ENCODE assay signal across 11 cellular contexts in genomic region chr1:25729774-25730173, GRCh38.
DNase-seq lines count a peak whose midpoint lies in the region; ATAC-seq, FAIRE-seq and TF ChIP-seq lines count a peak whose summit lies in the region.
"Had no signal": no experiment of that assay in that cellular context is flagged by ENCODE, and none has a peak within 500 bp of the region (broad histone marks: within the 10 kb centered on the region; RNA-seq: fewer than 3 reads in every experiment).

No MANE protein-coding gene starts in this region.

- H3K27me3 ChIP-seq in cardiac muscle cell (no peaks in the 10 kb centered on the region), H1 (replicated peaks in 1 of 4; ENCODE audit: control insufficient read depth in 3 of 4, extremely low read depth in 1 of 4, insufficient read depth in 3 of 4, low read length in 3 of 4) (no peaks in the 10 kb centered on the region), skeletal muscle tissue (ENCODE audit: control insufficient read depth in 3 of 3, insufficient read depth in 3 of 3, low read length in 3 of 3) (no peaks in the 10 kb centered on the region)
- H3K27me3 ChIP-seq: upper lobe of right lung had no signal

- no peaks in the 10 kb centered on the region for H3K23me2 ChIP-seq in H1 (ENCODE audit: low read depth, low read length)

- H3K9ac ChIP-seq in H1 (replicated peaks in 1 of 4; ENCODE audit: extremely low read depth in 1 of 4, low read depth in 3 of 4, low read length in 3 of 4) = no peak overlapping the region
- H3K9ac ChIP-seq in skeletal muscle tissue (ENCODE audit: low read depth in 1 of 3, low read length in 3 of 3) = peak overlapping the region in 2 of 3 donors; percentile 2 to 25

- H2BK5ac ChIP-seq in H1 (ENCODE audit: low read depth, low read length) = no peak overlapping the region

- H3K23ac ChIP-seq in H1 (ENCODE audit: insufficient read length) = no peak overlapping the region

- H3K56ac ChIP-seq in H1 (replicated peaks; ENCODE audit: insufficient read length, low read depth, low read length) = no peak overlapping the region

- ATAC-seq in Right ventricle myocardium superior (ENCODE audit: poor library complexity) (no peak), HG03378 (IDR thresholded peaks at IDR 0.05; ENCODE audit: unreplicated experiment) (no peak), HG03139 (IDR thresholded peaks at IDR 0.05; ENCODE audit: unreplicated experiment) (no peak), HG03175 (IDR thresholded peaks at IDR 0.05; ENCODE audit: unreplicated experiment) (no peak)

- FAIRE-seq in H1 (lab: Jason Lieb, UNC) = no peak

- no peaks in the 10 kb centered on the region for H3K79me1 ChIP-seq in H1 (ENCODE audit: low read depth, low read length)

- no peak overlapping the region for H2AFZ ChIP-seq in H1 (ENCODE audit: low read length)

- no peak overlapping the region for H3K18ac ChIP-seq in H1 (ENCODE audit: extremely low read depth, low read length)

- H3K36me3 ChIP-seq in cardiac muscle cell = no peaks in the 10 kb centered on the region
- no peaks in the 10 kb centered on the region for H3K36me3 ChIP-seq in H1 (ENCODE audit: control insufficient read depth in 2 of 4, insufficient read depth in 4 of 4, low read length in 3 of 4)
- no peaks in the 10 kb centered on the region for H3K36me3 ChIP-seq in skeletal muscle tissue (ENCODE audit: control insufficient read depth in 3 of 3, insufficient read depth in 3 of 3, low read length in 3 of 3)
- H3K36me3 ChIP-seq: upper lobe of right lung had no signal

- H2BK20ac ChIP-seq in H1 (ENCODE audit: low read length) = no peak overlapping the region

- H2BK120ac ChIP-seq in H1 (replicated peaks; ENCODE audit: low read depth, low read length) = no peak overlapping the region

- H3K9me3 ChIP-seq in cardiac muscle cell (ENCODE audit: low read depth) (no peaks in the 10 kb centered on the region), H1 (ENCODE audit: insufficient read depth in 2 of 2, low read depth in 1 of 2, low read length in 1 of 2) (no peaks in the 10 kb centered on the region), skeletal muscle tissue (ENCODE audit: control insufficient read depth in 3 of 3, low read length in 3 of 3) (no peaks in the 10 kb centered on the region)
- H3K9me3 ChIP-seq: upper lobe of right lung had no signal

- peak overlapping the region; percentile 19; the same call in 1 of the 2 replicates for H2BK12ac ChIP-seq in H1 (ENCODE audit: low read depth, low read length)

- H3K4me2 ChIP-seq in H1 (ENCODE audit: insufficient read depth in 1 of 2, low read depth in 2 of 2, low read length in 2 of 2) = no peak overlapping the region

- no peaks in the 10 kb centered on the region for H3K79me2 ChIP-seq in H1 (ENCODE audit: control insufficient read depth in 1 of 2, insufficient read depth in 2 of 2, low read length in 2 of 2)

- no peak overlapping the region for H4K8ac ChIP-seq in H1 (ENCODE audit: extremely low read depth, insufficient read depth, low read length)

- DNase-seq in cardiac muscle cell (ENCODE audit: low read depth in 1 of 2, low spot score in 1 of 2) (no peak), Right ventricle myocardium superior (no peak), NCI-H2081 (lab: John Stamatoyannopoulos, UW) (peak; percentile 21 to 75), H1 (ENCODE audit: low read depth in 1 of 2, low spot score in 2 of 2) (no peak)
- DNase-seq: NCI-H1048; stimulated activated naive CD4-positive, alpha-beta T cell had no signal

- POLR2A ChIA-PET in H1 (lab: Charles Lee; ENCODE audit: partially characterized antibody) = interaction anchor here (1.6 kb wide), 1 partner anchor 23 kb away, joined by 5 read pairs; no protein-coding TSS in a partner anchor

- H3K14ac ChIP-seq in H1 (ENCODE audit: insufficient read length) = no peak overlapping the region

- CTCF ChIA-PET in H1 (lab: Charles Lee; ENCODE audit: partially characterized antibody) = interaction anchor here (1.1 to 7.8 kb wide), 8 partner anchors 9 to 36 kb away, joined by 3 to 53 read pairs (median 5); no protein-coding TSS in a partner anchor

- H3K4me1 ChIP-seq in cardiac muscle cell (ENCODE audit: low read depth) = peaks cover 54% of the 10 kb centered on the region
- peaks cover 5 to 20% (median 14%) of the 10 kb centered on the region in 4 experiments for H3K4me1 ChIP-seq in H1 (replicated peaks in 1 of 4; ENCODE audit: control insufficient read depth in 3 of 4, insufficient read depth in 4 of 4, low read length in 3 of 4)
- H3K4me1 ChIP-seq in skeletal muscle tissue (ENCODE audit: control insufficient read depth in 3 of 3, insufficient read depth in 3 of 3, low read length in 3 of 3) = peaks cover 35 to 41% (median 38%) of the 10 kb centered on the region in 3 donors

- TF ChIP-seq EP300 in H1 (IDR thresholded peaks at IDR 0.05; ENCODE audit: borderline replicate concordance in 1 of 2, low read depth in 2 of 2, low read length in 2 of 2) = no peak

- intact Hi-C loops in Right ventricle myocardium superior (cut with DNase I) = no loop called here

- no peak overlapping the region for H4K5ac ChIP-seq in H1 (ENCODE audit: insufficient read length, low read depth, low read length)

- peak overlapping the region; percentile 1; the same call in 1 of the 2 replicates for H2BK15ac ChIP-seq in H1 (ENCODE audit: low read length)

- no peak overlapping the region for H3K4ac ChIP-seq in H1 (replicated peaks; ENCODE audit: insufficient read length, low read depth, low read length)

- no peaks in the 10 kb centered on the region for H4K20me1 ChIP-seq in H1 (replicated peaks in 1 of 2; ENCODE audit: control insufficient read depth in 1 of 2, insufficient read depth in 2 of 2, low read length in 2 of 2)

- 87% methylated on average over 3 of the region's 3 CpGs; no CpG with 5 or more reads in 1 of the 2 experiments for WGBS in H1 (ENCODE audit: extremely low coverage in 1 of 2, insufficient coverage in 1 of 2, insufficient read length in 1 of 2, insufficient replicate concordance in 2 of 2, low coverage in 1 of 2, low lambda C conversion rate in 2 of 2, missing lambda C conversion rate in 1 of 2), 2 experiments

- H3K27ac ChIP-seq in cardiac muscle cell (peak overlapping the region; percentile 94), H1 (ENCODE audit: low read depth, low read length) (no peak overlapping the region), skeletal muscle tissue (ENCODE audit: low read depth, low read length) (no peak overlapping the region)
- H3K27ac ChIP-seq: upper lobe of right lung had no signal

- no peak overlapping the region for H2AK5ac ChIP-seq in H1 (ENCODE audit: low read depth, low read length)

- no peak for TF ChIP-seq POLR2A in H1 (IDR thresholded peaks at IDR 0.05; ENCODE audit: control extremely low read depth in 1 of 2, low read depth in 2 of 2, low read length in 2 of 2)

- no peak overlapping the region for H3K4me3 ChIP-seq in cardiac muscle cell
- H3K4me3 ChIP-seq in H1 (ENCODE audit: extremely low read depth in 1 of 4, insufficient read depth in 2 of 4, low read depth in 3 of 4, low read length in 4 of 4) = no peak overlapping the region
- H3K4me3 ChIP-seq in skeletal muscle tissue (ENCODE audit: low read length in 3 of 3) = no peak overlapping the region
- H3K4me3 ChIP-seq: upper lobe of right lung had no signal

- TF ChIP-seq RAD21 in H1 (IDR thresholded peaks at IDR 0.05 in 1 of 2, conservative IDR thresholded peaks at IDR 0.05 in 1 of 2; ENCODE audit: low read depth in 2 of 2, low read length in 2 of 2) = no peak

- H4K91ac ChIP-seq in H1 (replicated peaks; ENCODE audit: insufficient read length, low read length) = no peak overlapping the region

- TF ChIP-seq CTCF in cardiac muscle cell (IDR thresholded peaks at IDR 0.05; ENCODE audit: low read depth, low read length) = no peak
- no peak for TF ChIP-seq CTCF in H1 (IDR thresholded peaks at IDR 0.05; ENCODE audit: control extremely low read depth in 1 of 3, insufficient read depth in 1 of 3, low read depth in 1 of 3, low read length in 3 of 3)

TF ChIP-seq in H1, 55 proteins besides CTCF, POLR2A, EP300 and RAD21:
- no peak for TF ChIP-seq KDM5A (IDR thresholded peaks at IDR 0.05; ENCODE audit: low read length)
- no peak for TF ChIP-seq SIX5 (IDR thresholded peaks at IDR 0.05; ENCODE audit: low read depth, low read length)
- TF ChIP-seq ZNF274 (IDR thresholded peaks at IDR 0.05; ENCODE audit: borderline replicate concordance, extremely low read depth, low read length) = no peak
- no peak for TF ChIP-seq CTBP2 (IDR thresholded peaks at IDR 0.05; ENCODE audit: borderline replicate concordance, insufficient read depth, insufficient read length, low read length)
TF ChIP-seq in H1: peak in this region for 0.

Comparison
In these comparisons a context has a peak if more than half of its experiments do, and no peak if none do; other contexts are left out.
1. DNase-seq: peak in NCI-H2081 (2 of 2); none in cardiac muscle cell (0 of 2), Right ventricle myocardium superior (single experiment) and H1 (0 of 2).
2. H3K9ac ChIP-seq: peak in skeletal muscle tissue (2 of 3); none in H1 (0 of 4).